Comparison of ENCODE assay signal across 27 cellular contexts in genomic region chr4:118742050-118742449, GRCh38. TPM values are rescaled to one million over a fixed set of nuclear protein-coding genes. Genes with fewer than 3 reads are reported as not detected.
DNase-seq lines count a peak whose midpoint lies in the region; ATAC-seq and TF ChIP-seq lines count a peak whose summit lies in the region.
"Had no signal": no experiment of that assay in that cellular context is flagged by ENCODE, and none has a peak within 500 bp of the region (broad histone marks: within the 10 kb centered on the region; RNA-seq: fewer than 3 reads in every experiment).

No MANE protein-coding gene starts in this region.

- no peak for DNase-seq in Karpas-422
- DNase-seq in fibroblast of mammary gland (ENCODE audit: low read depth) = peak; percentile 43
- no peak for DNase-seq in gastrocnemius medialis
- DNase-seq in CD14-positive monocyte (ENCODE audit: low spot score) = no peak
- no peak for DNase-seq in adrenal gland
- DNase-seq in SHP77 (lab: John Stamatoyannopoulos, UW) = no peak
- no peak for DNase-seq in NCI-H1417 (lab: John Stamatoyannopoulos, UW)
- DNase-seq: ACHN; activated CD4-positive, CD25-positive, alpha-beta regulatory T cell treated with anti-CD3 and anti-CD28 coated beads, Interleukin-2, amount 50 U/mL, for 72 hours; activated CD8-positive, alpha-beta T cell treated with anti-CD3 and anti-CD28 coated beads for 36 hours; central memory CD4-positive, alpha-beta T cell; DMS79 treated with DMSO at 0.1 percent for 48 hours; mammary epithelial cell; NCI-H1092 treated with DMSO at 0.1 percent for 48 hours; NCI-H187 treated with DMSO at 0.1 percent for 48 hours; NCI-H748 treated with DMSO at 0.1 percent for 48 hours; RPMI8226; T-helper 17 cell had no signal

- no peak overlapping the region for H2AFZ ChIP-seq in ACC112 (ENCODE audit: low read length, unreplicated experiment)
- H2AFZ ChIP-seq in Karpas-422 (ENCODE audit: low read length) = no peak overlapping the region
- H2AFZ ChIP-seq: neural progenitor cell had no signal

- H3K36me3 Mint-ChIP-seq in CD14-positive monocyte = peaks cover 78 to 88% of the 10 kb centered on the region in 2 donors
- H3K36me3 Mint-ChIP-seq: neural progenitor cell had no signal

- TF ChIP-seq POLR2A in gastrocnemius medialis (IDR thresholded peaks at IDR 0.05) (no peak), adrenal gland (IDR thresholded peaks at IDR 0.05) (no peak)

- H3K79me2 ChIP-seq in ACC112 (ENCODE audit: control insufficient read depth, insufficient read depth, low read length, unreplicated experiment) (peaks cover 14% of the 10 kb centered on the region), Karpas-422 (ENCODE audit: low read length) (no peaks in the 10 kb centered on the region; the same call in 1 of the 2 replicates)

- H3K27me3 Mint-ChIP-seq in CD14-positive monocyte (ENCODE audit: low read depth in 3 of 3) = no peaks in the 10 kb centered on the region
- H3K27me3 Mint-ChIP-seq: activated CD8-positive, alpha-beta T cell treated with anti-CD3 and anti-CD28 coated beads for 36 hours; dendritic cell treated with granulocyte-macrophage colony-stimulating factor and Interleukin-4, amounts not matched to agents 40 ng/mL and 50 ng/mL, for 4 days; stimulated activated naive CD8-positive, alpha-beta T cell treated with anti-CD3 and anti-CD28 coated beads, Interleukin-15, Interleukin-2, amounts not matched to agents 100 ng/mL and 50 ng/mL, for 24 hours; T-helper 17 cell had no signal

- H3K27me3 ChIP-seq in ACC112 (ENCODE audit: insufficient read depth, low read length) (no peaks in the 10 kb centered on the region), Karpas-422 (ENCODE audit: low read length) (no peaks in the 10 kb centered on the region), gastrocnemius medialis (no peaks in the 10 kb centered on the region), adrenal gland (no peaks in the 10 kb centered on the region)
- H3K27me3 ChIP-seq: BLaER1 treated with 17β-estradiol and CSF1 and Interleukin-3, amounts not matched to agents 10 nM and 100 nM; neural progenitor cell; tibial nerve had no signal

- peaks cover 62% of the 10 kb centered on the region for H3K36me3 ChIP-seq in ACC112 (ENCODE audit: insufficient read depth, low read length)
- peaks cover 54% of the 10 kb centered on the region for H3K36me3 ChIP-seq in Karpas-422 (ENCODE audit: insufficient read depth, low read length)
- H3K36me3 ChIP-seq in gastrocnemius medialis = peaks cover 0 to 26% of the 10 kb centered on the region in 2 donors
- peaks cover 0 to 35% of the 10 kb centered on the region in 2 donors for H3K36me3 ChIP-seq in adrenal gland (replicated peaks in 1 of 2)
- H3K36me3 ChIP-seq: neural progenitor cell had no signal

- no peaks in the 10 kb centered on the region for H3K9me3 ChIP-seq in Karpas-422 (ENCODE audit: low read length)
- no peaks in the 10 kb centered on the region for H3K9me3 ChIP-seq in gastrocnemius medialis
- H3K9me3 ChIP-seq in adrenal gland (replicated peaks in 1 of 3) = no peaks in the 10 kb centered on the region
- H3K9me3 ChIP-seq: BLaER1 treated with 17β-estradiol and CSF1 and Interleukin-3, amounts not matched to agents 10 nM and 100 nM; tibial nerve had no signal

- no peaks in the 10 kb centered on the region for H4K20me1 ChIP-seq in Karpas-422 (ENCODE audit: insufficient read depth, low read depth, low read length)

- in situ Hi-C loops in gastrocnemius medialis (cut with MboI; ENCODE audit: low sequenced_read_pairs in 4 of 4) = loop anchor here in 3 of 4 donors (10.0 kb wide), 1 partner anchor 233 kb away; no protein-coding TSS in a partner anchor

- H3K9me2 ChIP-seq in Karpas-422 (replicated peaks; ENCODE audit: insufficient read depth, low read length) = no peaks in the 10 kb centered on the region

- TF ChIP-seq CTCF in fibroblast of mammary gland (conservative IDR thresholded peaks at IDR 0.05; ENCODE audit: control insufficient read depth, insufficient read depth, low read depth, low read length) (no peak), gastrocnemius medialis (IDR thresholded peaks at IDR 0.05 in 4 of 5, conservative IDR thresholded peaks at IDR 0.05 in 1 of 5) (no peak), CD14-positive monocyte (IDR thresholded peaks at IDR 0.05) (no peak), adrenal gland (IDR thresholded peaks at IDR 0.05) (no peak)

- H3K27ac ChIP-seq in ACC112 (ENCODE audit: low read depth, low read length) = peak overlapping the region; percentile 3
- peak overlapping the region; percentile 61 for H3K27ac ChIP-seq in Karpas-422 (ENCODE audit: low read length)
- peak overlapping the region in 3 of 4 donors; percentile 39 to 63 (median 47) for H3K27ac ChIP-seq in gastrocnemius medialis
- H3K27ac ChIP-seq in adrenal gland = no peak overlapping the region
- H3K27ac ChIP-seq: BLaER1 treated with 17β-estradiol and CSF1 and Interleukin-3, amounts not matched to agents 10 nM and 100 nM; neural progenitor cell; SK-N-MC had no signal

- H3K4me3 ChIP-seq in ACC112 (ENCODE audit: low read depth, low read length) (no peak overlapping the region), Karpas-422 (ENCODE audit: low read length) (no peak overlapping the region), fibroblast of mammary gland (ENCODE audit: control insufficient read depth, low read depth, low read length) (no peak overlapping the region), gastrocnemius medialis (no peak overlapping the region), adrenal gland (no peak overlapping the region)
- H3K4me3 ChIP-seq: BLaER1 treated with 17β-estradiol and CSF1 and Interleukin-3, amounts not matched to agents 10 nM and 100 nM; neural progenitor cell; SK-N-MC had no signal

- no peak overlapping the region for H3K27ac Mint-ChIP-seq in CD14-positive monocyte
- H3K27ac Mint-ChIP-seq: activated CD8-positive, alpha-beta T cell treated with anti-CD3 and anti-CD28 coated beads for 36 hours; activated naive CD4-positive, alpha-beta T cell treated with anti-CD3 and anti-CD28 coated beads, Interleukin-2, amount 50 U/mL, for 72 hours; activated T-helper 2 cell treated with anti-CD3 and anti-CD28 coated beads, Interferon-gamma antibody, Interleukin-2, Interleukin-4, amounts not matched to agents 10 μg/mL and 5 μg/mL and 100 μg/mL, durations not matched to agents 14 hours and 24 hours and 36 hours; neural progenitor cell; stimulated activated naive CD8-positive, alpha-beta T cell treated with anti-CD3 and anti-CD28 coated beads, Interleukin-15, Interleukin-2, amounts not matched to agents 100 ng/mL and 50 ng/mL, for 24 hours; T-helper 17 cell had no signal

- ATAC-seq in gastrocnemius medialis = no peak
- ATAC-seq: activated CD8-positive, alpha-beta T cell treated with anti-CD3 and anti-CD28 coated beads for 36 hours; activated naive CD4-positive, alpha-beta T cell treated with anti-CD3 and anti-CD28 coated beads, Interleukin-2, amount 50 U/mL, for 72 hours; T-helper 17 cell had no signal

- intact Hi-C loops in gastrocnemius medialis (cut with DNase I; ENCODE audit: low total_unique reads) (loop anchor here (5.0 to 10.0 kb wide), 3 partner anchors 305 to 543 kb away; partner anchors contain the start of gene USP53), CD14-positive monocyte (cut with micrococcal nuclease) (no loop called here), adrenal gland (cut with DNase I) (no loop called here)

- H3K4me2 ChIP-seq in Karpas-422 (ENCODE audit: low read depth, low read length, poor library complexity, severe bottlenecking) = no peak overlapping the region
- H3K4me2 ChIP-seq: BLaER1 treated with 17β-estradiol and CSF1 and Interleukin-3, amounts not matched to agents 10 nM and 100 nM; neural progenitor cell had no signal

- peaks cover 27% of the 10 kb centered on the region for H3K4me1 ChIP-seq in ACC112 (ENCODE audit: control insufficient read depth, insufficient read depth, low read length, unreplicated experiment)
- peaks cover 55% of the 10 kb centered on the region for H3K4me1 ChIP-seq in Karpas-422 (ENCODE audit: low read length)
- H3K4me1 ChIP-seq in gastrocnemius medialis = peaks cover 26 to 31% of the 10 kb centered on the region in 2 donors
- peaks cover 0 to 17% of the 10 kb centered on the region in 2 donors for H3K4me1 ChIP-seq in adrenal gland (replicated peaks in 1 of 2)
- H3K4me1 ChIP-seq: neural progenitor cell had no signal

- no peaks in the 10 kb centered on the region for H3K4me1 Mint-ChIP-seq in CD14-positive monocyte

- H3K9ac ChIP-seq in Karpas-422 (ENCODE audit: low read length) = no peak overlapping the region
- H3K9ac ChIP-seq: BLaER1 treated with 17β-estradiol and CSF1 and Interleukin-3, amounts not matched to agents 10 nM and 100 nM; neural progenitor cell had no signal

- no peaks in the 10 kb centered on the region for H3K9me3 Mint-ChIP-seq in CD14-positive monocyte
- H3K9me3 Mint-ChIP-seq: activated CD8-positive, alpha-beta T cell treated with anti-CD3 and anti-CD28 coated beads for 36 hours; activated naive CD4-positive, alpha-beta T cell treated with anti-CD3 and anti-CD28 coated beads, Interleukin-2, amount 50 U/mL, for 72 hours; activated T-helper 2 cell treated with anti-CD3 and anti-CD28 coated beads, Interferon-gamma antibody, Interleukin-2, Interleukin-4, amounts not matched to agents 10 μg/mL and 5 μg/mL and 100 μg/mL, durations not matched to agents 14 hours and 24 hours and 36 hours; dendritic cell treated with granulocyte-macrophage colony-stimulating factor and Interleukin-4, amounts not matched to agents 40 ng/mL and 50 ng/mL, for 4 days; neural progenitor cell; stimulated activated naive CD8-positive, alpha-beta T cell treated with anti-CD3 and anti-CD28 coated beads, Interleukin-15, Interleukin-2, amounts not matched to agents 100 ng/mL and 50 ng/mL, for 24 hours had no signal

- no peak overlapping the region for H3K4me3 Mint-ChIP-seq in CD14-positive monocyte
- H3K4me3 Mint-ChIP-seq: activated CD8-positive, alpha-beta T cell treated with anti-CD3 and anti-CD28 coated beads for 36 hours; dendritic cell treated with granulocyte-macrophage colony-stimulating factor and Interleukin-4, amounts not matched to agents 40 ng/mL and 50 ng/mL, for 4 days; neural progenitor cell; stimulated activated naive CD8-positive, alpha-beta T cell treated with anti-CD3 and anti-CD28 coated beads, Interleukin-15, Interleukin-2, amounts not matched to agents 100 ng/mL and 50 ng/mL, for 24 hours; T-helper 17 cell had no signal

RNA-seq across cellular contexts. Expression of gene METTL14, which starts 56.9 kb away (rescaled TPM):
- total RNA-seq in Karpas-422 (2014; rRNA removed; shearing (Covaris generic); ENCODE audit: low replicate concordance) = 11.6 and 33.4 TPM in 2 replicates
- 10 to 100 TPM in 3 of 4 donors, 1 to 10 TPM in 1; 8.2 to 31.8 (median 17.3) TPM for total RNA-seq in gastrocnemius medialis
- 10 to 100 TPM in 1 of 2 donors, 1 to 10 TPM in 1; 8.2 to 19.2 TPM for polyA plus RNA-seq in CD14-positive monocyte
- 10 to 100 TPM in 7 of 8 donors, 1 to 10 TPM in 1; 8.8 to 50.8 (median 34.4) TPM for total RNA-seq in adrenal gland
- 10 to 100 TPM in 1 of 3 donors, 1 to 10 TPM in 2; 5.1 to 40.9 (median 6.2) TPM for polyA plus RNA-seq in adrenal gland

Comparison
In these comparisons a context has a peak if more than half of its experiments do, and no peak if none do; other contexts are left out.
1. H3K27ac ChIP-seq: peak in ACC112 (single experiment), Karpas-422 (single experiment) and gastrocnemius medialis (3 of 4); none in adrenal gland (0 of 5).